34 cellular contexts compared by ENCODE assay signal in genomic region chr22:39679652-39680051, GRCh38.
"Had no signal": no experiment of that assay in that cellular context is flagged by ENCODE, and none has a peak within 500 bp of the region (broad histone marks: within the 10 kb centered on the region; RNA-seq: fewer than 3 reads in every experiment).

No MANE protein-coding gene starts in this region.

- DNase-seq: Karpas-422, Kasumi-1, KG1, MG63, MM.1S, MV-4-11, NCI-H1048, NCI-H1092, NCI-H1092 treated with DMSO at 0.1 percent for 48 hours, NCI-H1105, NCI-H1105 treated with DMSO at 0.1 percent for 48 hours, NCI-H1417, NCI-H1417 treated with DMSO at 0.1 percent for 48 hours, NCI-H1436, NCI-H1436 treated with DMSO at 0.1 percent for 48 hours, NCI-H146, NCI-H1694, NCI-H1694 treated with DMSO at 0.1 percent for 48 hours, NCI-H187, NCI-H187 treated with DMSO at 0.1 percent for 48 hours, NCI-H1930, NCI-H2029, NCI-H2029 treated with DMSO at 0.1 percent for 48 hours, NCI-H2081, NCI-H2081 treated with DMSO at 0.1 percent for 48 hours, NCI-H2107, NCI-H2171, NCI-H2171 treated with DMSO at 0.1 percent for 48 hours, NCI-H2227 treated with DMSO at 0.1 percent for 48 hours, NCI-H226, NCI-H345, NCI-H446, NCI-H446 treated with DMSO at 0.1 percent for 48 hours had no signal

- H3K9ac ChIP-seq: KMS-11 had no signal

- H3K36me3 ChIP-seq: MG63 had no signal

- H3K27ac ChIP-seq: KMS-11 had no signal

- H3K4me3 ChIP-seq: MG63 had no signal

- H3K27me3 ChIP-seq: MG63 had no signal

- H3K9me3 ChIP-seq: MG63 had no signal

- H3K4me2 ChIP-seq: KMS-11 had no signal
